Comparison of ENCODE assay signal across 29 cellular contexts in genomic region chr14:91184559-91184958, GRCh38.
"Had no signal": no experiment of that assay in that cellular context is flagged by ENCODE, and none has a peak within 500 bp of the region (broad histone marks: within the 10 kb centered on the region; RNA-seq: fewer than 3 reads in every experiment).

No MANE protein-coding gene starts in this region.

- H3K9me3 ChIP-seq: ovary, psoas muscle, spleen, stomach, thoracic aorta, thyroid gland, tibial nerve, upper lobe of left lung, vagina had no signal

- H3K27me3 Mint-ChIP-seq: progenitor cell of endocrine pancreas; stimulated activated naive B cell treated with anti-CD40 and anti-IgM and Interleukin-4, amounts not matched to agents 10 μg/mL and 1 μg/mL and 100 μg/mL, for 72 hours; stimulated activated naive CD8-positive, alpha-beta T cell treated with anti-CD3 and anti-CD28 coated beads, Interleukin-15, Interleukin-2, amounts not matched to agents 100 ng/mL and 50 ng/mL, for 24 hours had no signal

- H3K4me2 ChIP-seq: neural progenitor cell, smooth muscle cell had no signal

- H3K27me3 ChIP-seq: neural progenitor cell, ovary, spleen, stomach, thyroid gland, tibial nerve, upper lobe of left lung, vagina had no signal

- H3K36me3 ChIP-seq: ovary had no signal

- H3K27ac ChIP-seq: neural progenitor cell, ovary, parathyroid adenoma, psoas muscle, skin epidermis, spleen, stomach, thoracic aorta, thyroid gland, tibial nerve, upper lobe of left lung, vagina had no signal

- DNase-seq: natural killer cell; occipital lobe; ovary; psoas muscle; right cardiac atrium; spleen; stimulated activated CD4-positive, alpha-beta T cell treated with anti-CD3 and anti-CD28 coated beads, Interleukin-12 subunit alpha, Interleukin-12 subunit beta, amount 100 ng/mL, for 4 hours; stimulated activated CD4-positive, alpha-beta T cell treated with anti-CD3 and anti-CD28 coated beads, Interleukin-1b, Interleukin-23, amount 100 ng/mL, for 48 hours; stimulated activated CD4-positive, alpha-beta T cell treated with anti-CD3 and anti-CD28 coated beads, Interleukin-4, amount 100 ng/mL, for 1 hour; stimulated activated CD4-positive, alpha-beta T cell treated with anti-CD3 and anti-CD28 coated beads, Interleukin-4, amount 100 ng/mL, for 4 hours; stimulated activated CD8-positive, alpha-beta memory T cell treated with anti-CD3 and anti-CD28 coated beads, Interleukin-4, amount 100 ng/mL, for 48 hours; stimulated activated naive B cell treated with anti-CD40 and anti-IgM and Interleukin-4, amounts not matched to agents 10 μg/mL and 1 μg/mL and 100 μg/mL, for 72 hours; stimulated activated naive CD4-positive, alpha-beta T cell treated with Interleukin-2 at 50 U/mL for 16 hours; stomach; thyroid gland; trophoblast cell; upper lobe of left lung had no signal

- H3K27ac Mint-ChIP-seq: natural killer cell; nephron; neural progenitor cell; progenitor cell of endocrine pancreas; stimulated activated naive B cell treated with anti-CD40 and anti-IgM and Interleukin-4, amounts not matched to agents 10 μg/mL and 1 μg/mL and 100 μg/mL, for 72 hours; stimulated activated naive CD8-positive, alpha-beta T cell treated with anti-CD3 and anti-CD28 coated beads, Interleukin-15, Interleukin-2, amounts not matched to agents 100 ng/mL and 50 ng/mL, for 24 hours had no signal

- H3K79me2 ChIP-seq: parathyroid adenoma had no signal

- H3K4me1 ChIP-seq: neural progenitor cell, parathyroid adenoma, psoas muscle, spleen, stomach, thyroid gland, tibial nerve, upper lobe of left lung, vagina had no signal

- H3K4me3 ChIP-seq: neural progenitor cell, ovary, psoas muscle, skin epidermis, smooth muscle cell, spleen, stomach, thoracic aorta, thyroid gland, tibial nerve, upper lobe of left lung, vagina had no signal

- H2AFZ ChIP-seq: neural progenitor cell, parathyroid adenoma had no signal

- H3K4me3 Mint-ChIP-seq: natural killer cell; nephron; neural progenitor cell; stimulated activated naive B cell treated with anti-CD40 and anti-IgM and Interleukin-4, amounts not matched to agents 10 μg/mL and 1 μg/mL and 100 μg/mL, for 72 hours; stimulated activated naive CD8-positive, alpha-beta T cell treated with anti-CD3 and anti-CD28 coated beads, Interleukin-15, Interleukin-2, amounts not matched to agents 100 ng/mL and 50 ng/mL, for 24 hours had no signal

- ATAC-seq: natural killer cell; psoas muscle; right cardiac atrium; sciatic nerve; stimulated activated naive B cell treated with anti-CD40 and anti-IgM and Interleukin-4, amounts not matched to agents 10 μg/mL and 1 μg/mL and 100 μg/mL, for 72 hours had no signal

- H3K4me1 Mint-ChIP-seq: natural killer cell; nephron; neural progenitor cell; stimulated activated naive B cell treated with anti-CD40 and anti-IgM and Interleukin-4, amounts not matched to agents 10 μg/mL and 1 μg/mL and 100 μg/mL, for 72 hours had no signal

- FAIRE-seq: urothelium cell line had no signal

- H3K9me3 Mint-ChIP-seq: natural killer cell; nephron; neural progenitor cell; stimulated activated naive B cell treated with anti-CD40 and anti-IgM and Interleukin-4, amounts not matched to agents 10 μg/mL and 1 μg/mL and 100 μg/mL, for 72 hours; stimulated activated naive CD8-positive, alpha-beta T cell treated with anti-CD3 and anti-CD28 coated beads, Interleukin-15, Interleukin-2, amounts not matched to agents 100 ng/mL and 50 ng/mL, for 24 hours had no signal

- H3K9ac ChIP-seq: neural progenitor cell, parathyroid adenoma had no signal
